Comparison of ENCODE assay signal across 22 cellular contexts in the genomic region with DNA sequence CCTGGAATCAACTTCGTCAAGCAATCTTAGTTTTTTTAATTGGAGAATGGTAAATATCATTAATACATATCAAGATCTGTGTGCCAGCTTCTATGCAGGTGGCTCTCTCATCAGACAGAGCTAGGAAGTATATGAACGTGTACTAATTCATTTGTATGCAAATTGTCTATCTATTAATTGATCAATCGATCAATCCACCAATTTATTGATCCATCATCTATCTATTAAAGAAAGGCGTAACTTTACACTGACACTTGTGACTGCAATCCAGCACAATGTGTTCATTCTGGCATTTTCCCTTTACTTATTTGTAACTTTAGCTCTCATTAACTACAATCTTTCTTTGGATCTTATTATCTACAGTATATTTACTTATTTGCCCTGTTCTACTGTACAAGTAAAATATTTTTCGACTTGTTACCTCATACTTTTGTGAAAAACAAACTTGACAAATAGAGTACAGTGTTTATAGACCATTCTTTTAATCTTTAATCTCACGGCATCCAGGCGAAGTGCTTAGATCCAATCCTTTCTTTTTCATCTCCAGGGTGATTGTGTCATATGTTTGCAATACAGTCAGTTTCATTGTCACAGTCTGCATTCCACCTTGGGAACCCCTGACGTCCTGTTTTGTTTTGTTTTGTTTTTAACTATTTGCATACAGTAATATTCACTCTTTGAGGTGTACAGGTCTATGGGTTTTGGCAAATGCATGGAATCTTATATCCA. TPM values are rescaled to one million over a fixed set of nuclear protein-coding genes. Genes with fewer than 3 reads are reported as not detected.
"Had no signal": no experiment of that assay in that cellular context is flagged by ENCODE, and none has a peak within 500 bp of the region (broad histone marks: within the 10 kb centered on the region; RNA-seq: fewer than 3 reads in every experiment).

No MANE protein-coding gene starts in this region.

- H3K4me3 ChIP-seq: adrenal gland, gastrocnemius medialis, heart left ventricle, thoracic aorta, upper lobe of left lung had no signal

- ATAC-seq: activated CD4-positive, alpha-beta T cell treated with anti-CD3 and anti-CD28 coated beads for 36 hours; activated naive CD4-positive, alpha-beta T cell treated with anti-CD3 and anti-CD28 coated beads, Interleukin-2, amount 50 U/mL, for 72 hours; esophagus mucosa; gastrocnemius medialis; heart left ventricle; left ventricle myocardium superior; stimulated activated naive B cell treated with anti-CD40 and anti-IgM and Interleukin-4, amounts not matched to agents 10 μg/mL and 1 μg/mL and 100 μg/mL, for 72 hours; WTC11 had no signal

- DNase-seq: activated CD4-positive, alpha-beta T cell treated with anti-CD3 and anti-CD28 coated beads for 36 hours; activated CD4-positive, alpha-beta T cell treated with anti-CD3 and anti-CD28 coated beads, Interleukin-2, amount 50 U/mL, for 48 hours; activated gamma-delta T cell; adrenal gland; cerebellar nuclear complex; effector CD4-positive, alpha-beta T cell; gastrocnemius medialis; heart left ventricle; left ventricle myocardium superior; stimulated activated naive B cell treated with anti-CD40 and anti-IgM and Interleukin-4, amounts not matched to agents 10 μg/mL and 1 μg/mL and 100 μg/mL, for 72 hours; T-helper 2 cell; upper lobe of left lung had no signal

- H3K4me1 Mint-ChIP-seq: activated CD4-positive, alpha-beta T cell treated with anti-CD3 and anti-CD28 coated beads for 36 hours; stimulated activated naive B cell treated with anti-CD40 and anti-IgM and Interleukin-4, amounts not matched to agents 10 μg/mL and 1 μg/mL and 100 μg/mL, for 72 hours had no signal

- H3K27ac Mint-ChIP-seq: activated CD4-positive, alpha-beta T cell treated with anti-CD3 and anti-CD28 coated beads for 36 hours; activated naive CD4-positive, alpha-beta T cell treated with anti-CD3 and anti-CD28 coated beads, Interleukin-2, amount 50 U/mL, for 72 hours; stimulated activated naive B cell treated with anti-CD40 and anti-IgM and Interleukin-4, amounts not matched to agents 10 μg/mL and 1 μg/mL and 100 μg/mL, for 72 hours; WTC11 had no signal

- FAIRE-seq: astrocyte, bronchial epithelial cell, TTC549 had no signal

- H3K4me3 Mint-ChIP-seq: activated CD4-positive, alpha-beta T cell treated with anti-CD3 and anti-CD28 coated beads for 36 hours; stimulated activated naive B cell treated with anti-CD40 and anti-IgM and Interleukin-4, amounts not matched to agents 10 μg/mL and 1 μg/mL and 100 μg/mL, for 72 hours; WTC11 had no signal

- H3K36me3 Mint-ChIP-seq: activated naive CD4-positive, alpha-beta T cell treated with anti-CD3 and anti-CD28 coated beads, Interleukin-2, amount 50 U/mL, for 72 hours had no signal

RNA-seq across cellular contexts. Expression of a gene that starts 22.0 kb away (rescaled TPM):
- total RNA-seq: activated CD4-positive, alpha-beta T cell treated with anti-CD3 and anti-CD28 coated beads for 36 hours; activated naive CD4-positive, alpha-beta T cell treated with anti-CD3 and anti-CD28 coated beads, Interleukin-2, amount 50 U/mL, for 72 hours; astrocyte; bronchial epithelial cell; esophagus mucosa; gastrocnemius medialis; heart left ventricle; kidney epithelial cell; left ventricle myocardium superior; omental fat pad; pulmonary artery endothelial cell; thoracic aorta had no signal
